ENCODE assay signal across 30 cellular contexts in genomic region chr1:5688479-5689077, GRCh38.
DNase-seq lines count a peak whose midpoint lies in the region; ATAC-seq and TF ChIP-seq lines count a peak whose summit lies in the region.
"Had no signal": no experiment of that assay in that cellular context is flagged by ENCODE, and none has a peak within 500 bp of the region (broad histone marks: within the 10 kb centered on the region; RNA-seq: fewer than 3 reads in every experiment).

No MANE protein-coding gene starts in this region.

- 47% methylated on average over 19 of the region's 19 CpGs for WGBS in prostate gland

- H3K27me3 ChIP-seq in RWPE2 (ENCODE audit: insufficient read depth, poor library complexity, severe bottlenecking) (no peaks in the 10 kb centered on the region), foreskin keratinocyte (no peaks in the 10 kb centered on the region), prostate gland (replicated peaks; ENCODE audit: insufficient read depth) (no peaks in the 10 kb centered on the region)
- H3K27me3 ChIP-seq: BLaER1, thyroid gland had no signal

- H3K36me3 ChIP-seq in RWPE2 (ENCODE audit: low read depth) (no peaks in the 10 kb centered on the region), prostate gland (no peaks in the 10 kb centered on the region)
- H3K36me3 ChIP-seq: BLaER1, sigmoid colon, stomach, thyroid gland had no signal

- H3K4me1 ChIP-seq in RWPE2 (ENCODE audit: insufficient read depth, poor library complexity, severe bottlenecking) (peaks cover 3% of the 10 kb centered on the region), foreskin keratinocyte (peaks cover 18% of the 10 kb centered on the region), prostate gland (replicated peaks) (peaks cover 12% of the 10 kb centered on the region)
- H3K4me1 ChIP-seq: sigmoid colon, stomach, thyroid gland had no signal

- H3K27ac ChIP-seq in RWPE2 (ENCODE audit: poor library complexity, severe bottlenecking) (no peak overlapping the region), foreskin keratinocyte (no peak overlapping the region), prostate gland (peak overlapping the region in 1 of 2 donors; percentile 50), coronary artery (no peak overlapping the region)
- H3K27ac ChIP-seq: BLaER1, sigmoid colon, stomach, thyroid gland had no signal

- H3K9me3 ChIP-seq in RWPE2 (ENCODE audit: severe bottlenecking) (no peaks in the 10 kb centered on the region), prostate gland (no peaks in the 10 kb centered on the region)
- H3K9me3 ChIP-seq: BLaER1, sigmoid colon, stomach, thyroid gland had no signal

- no peak overlapping the region for H3K4me3 ChIP-seq in RWPE2 (ENCODE audit: severe bottlenecking)
- H3K4me3 ChIP-seq in prostate gland, result no peak overlapping the region
- no peak overlapping the region for H3K4me3 ChIP-seq in coronary artery
- H3K4me3 ChIP-seq: BLaER1, sigmoid colon, stomach, thyroid gland had no signal

- TF ChIP-seq POLR2A in prostate gland (IDR thresholded peaks at IDR 0.05), result no peak

- ATAC-seq in RWPE2 (ENCODE audit: low read depth), result no peak
- ATAC-seq in foreskin keratinocyte, result peak; percentile 19
- ATAC-seq: activated naive CD4-positive, alpha-beta T cell treated with anti-CD3 and anti-CD28 coated beads, Interleukin-2, amount 50 U/mL, for 72 hours; left ventricle myocardium superior had no signal

- TF ChIP-seq CTCF in RWPE2 (IDR thresholded peaks at IDR 0.05; ENCODE audit: poor library complexity, severe bottlenecking), result no peak
- no peak for TF ChIP-seq CTCF in foreskin keratinocyte (conservative IDR thresholded peaks at IDR 0.05)
- TF ChIP-seq CTCF in prostate gland (IDR thresholded peaks at IDR 0.05), result no peak
- TF ChIP-seq CTCF in coronary artery (IDR thresholded peaks at IDR 0.05), result no peak

- DNase-seq in HT-29 (ENCODE audit: low spot score), result peak; percentile 37
- peak; percentile 19 for DNase-seq in RWPE2 (ENCODE audit: low spot score)
- DNase-seq in foreskin keratinocyte, result no peak
- peak; percentile 76 for DNase-seq in prostate gland (ENCODE audit: low spot score)
- DNase-seq in activated CD4-positive, alpha-beta T cell treated with anti-CD3 and anti-CD28 coated beads for 48 hours, result no peak
- DNase-seq in cardiac septum (ENCODE audit: low spot score), result no peak
- DNase-seq in coronary artery (ENCODE audit: low spot score), result no peak
- DNase-seq: activated CD4-positive, alpha-beta T cell treated with anti-CD3 and anti-CD28 coated beads for 4 hours; activated T-cell treated with anti-CD3 and anti-CD28 coated beads for 4 hours; amygdala; COR-L47; DND-41; GF-D8; islet precursor cell; KG1; left ventricle myocardium superior; MM.1S; naive B cell; NCI-H1417; NCI-H2029 treated with DMSO at 0.1 percent for 48 hours; NCI-H2227 treated with DMSO at 0.1 percent for 48 hours; NCI-H526; NK-92 treated with Interleukin-12 subunit alpha and Interleukin-12 subunit beta, amount 100 ng/mL, for 24 hours; Right ventricle myocardium superior; sigmoid colon; stimulated activated CD4-positive, alpha-beta T cell treated with anti-CD3 and anti-CD28 coated beads, Interleukin-4, amount 100 ng/mL, for 1 hour; stomach; thyroid gland had no signal

- intact Hi-C loops in prostate gland (cut with DNase I), result no loop called here
- intact Hi-C loops in cardiac septum (cut with DNase I), result no loop called here

Comparison
In these comparisons a context has a peak if more than half of its experiments do, and no peak if none do; other contexts are left out.
1. DNase-seq: peak in HT-29 (single experiment), RWPE2 (single experiment) and prostate gland (single experiment); none in foreskin keratinocyte (0 of 2), activated CD4-positive, alpha-beta T cell treated with anti-CD3 and anti-CD28 coated beads for 48 hours (single experiment), cardiac septum (single experiment) and coronary artery (single experiment).